8 cellular contexts compared by ENCODE assay signal in the genomic region with DNA sequence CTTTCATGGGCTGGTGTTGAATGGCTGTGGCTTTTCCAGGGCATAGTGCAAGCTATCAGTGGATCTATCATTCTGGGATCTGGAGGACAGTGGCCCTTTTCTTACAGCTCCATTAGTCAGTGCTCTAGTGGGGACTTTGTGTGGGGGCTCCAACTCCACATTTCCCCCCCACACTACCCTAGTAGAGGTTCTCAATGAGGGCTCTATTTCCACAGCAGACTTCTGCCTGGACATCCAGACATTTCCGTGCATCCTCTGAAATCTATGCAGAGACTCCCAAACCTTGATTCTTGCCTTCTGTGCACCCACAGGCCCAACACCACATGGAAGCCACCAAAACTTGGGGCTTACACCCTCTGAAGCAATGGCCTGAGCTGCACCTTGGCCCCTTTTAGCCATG.
"Had no signal": no experiment of that assay in that cellular context is flagged by ENCODE, and none has a peak within 500 bp of the region (broad histone marks: within the 10 kb centered on the region; RNA-seq: fewer than 3 reads in every experiment).

No MANE protein-coding gene starts in this region.

- H3K4me1 ChIP-seq: HAP-1 had no signal

- H3K27ac Mint-ChIP-seq: HFFc6 had no signal

- H2AFZ ChIP-seq: GM23248 had no signal

- FAIRE-seq: HTR-8/SVneo had no signal

- H3K4me3 Mint-ChIP-seq: HFFc6 had no signal

- H3K4me3 ChIP-seq: GM23248, HAP-1 had no signal

- DNase-seq: GM23248, GOT3, H7, HFFc6, IMR-90 had no signal

- H3K36me3 ChIP-seq: HAP-1 had no signal

- H3K27ac ChIP-seq: GM23248 had no signal

- H3K9ac ChIP-seq: GM23248 had no signal

- ATAC-seq: HCT116 had no signal
